Comparison of ENCODE assay signal across 16 cellular contexts in genomic region chr4:168643796-168644159, GRCh38.
"Had no signal": no experiment of that assay in that cellular context is flagged by ENCODE, and none has a peak within 500 bp of the region (broad histone marks: within the 10 kb centered on the region; RNA-seq: fewer than 3 reads in every experiment).

No MANE protein-coding gene starts in this region.

- H3K4me1 Mint-ChIP-seq: activated CD8-positive, alpha-beta memory T cell treated with anti-CD3 and anti-CD28 coated beads, Interleukin-2, amount 10 ng/mL, durations not matched to agents 7 days and 5 days had no signal

- H3K4me3 Mint-ChIP-seq: activated CD8-positive, alpha-beta memory T cell treated with anti-CD3 and anti-CD28 coated beads, Interleukin-2, amount 10 ng/mL, durations not matched to agents 7 days and 5 days; activated T-cell treated with anti-CD3 and anti-CD28 coated beads, Interleukin-2, amount 50 U/mL, for 24 hours; stimulated activated naive CD8-positive, alpha-beta T cell treated with anti-CD3 and anti-CD28 coated beads, Interleukin-15, Interleukin-2, amounts not matched to agents 100 ng/mL and 50 ng/mL, for 24 hours; T-helper 2 cell treated with Interferon-gamma antibody and Interleukin-4, amounts not matched to agents 5 μg/mL and 100 μg/mL, for 36 hours had no signal

- ATAC-seq: activated CD4-positive, CD25-positive, alpha-beta regulatory T cell treated with anti-CD3 and anti-CD28 coated beads, Interleukin-2, amount 50 U/mL, for 24 hours; activated CD8-positive, alpha-beta memory T cell treated with anti-CD3 and anti-CD28 coated beads, Interleukin-2, amount 10 ng/mL, durations not matched to agents 7 days and 5 days; left ventricle myocardium superior; sciatic nerve had no signal

- H3K4me3 ChIP-seq: colonic mucosa, prostate gland, testis had no signal

- H3K36me3 ChIP-seq: colonic mucosa, prostate gland had no signal

- H3K27ac Mint-ChIP-seq: activated CD8-positive, alpha-beta memory T cell treated with anti-CD3 and anti-CD28 coated beads, Interleukin-2, amount 10 ng/mL, durations not matched to agents 7 days and 5 days; activated T-cell treated with anti-CD3 and anti-CD28 coated beads, Interleukin-2, amount 50 U/mL, for 24 hours; stimulated activated naive CD8-positive, alpha-beta T cell treated with anti-CD3 and anti-CD28 coated beads, Interleukin-15, Interleukin-2, amounts not matched to agents 100 ng/mL and 50 ng/mL, for 24 hours; T-helper 2 cell treated with Interferon-gamma antibody and Interleukin-4, amounts not matched to agents 5 μg/mL and 100 μg/mL, for 36 hours had no signal

- H3K27ac ChIP-seq: colonic mucosa, prostate gland, testis had no signal

- H3K36me3 Mint-ChIP-seq: activated CD8-positive, alpha-beta memory T cell treated with anti-CD3 and anti-CD28 coated beads, Interleukin-2, amount 10 ng/mL, durations not matched to agents 7 days and 5 days had no signal

- H3K4me1 ChIP-seq: colonic mucosa, prostate gland, testis had no signal

- H3K9me3 Mint-ChIP-seq: activated T-cell treated with anti-CD3 and anti-CD28 coated beads, Interleukin-2, amount 50 U/mL, for 24 hours; stimulated activated naive CD8-positive, alpha-beta T cell treated with anti-CD3 and anti-CD28 coated beads, Interleukin-15, Interleukin-2, amounts not matched to agents 100 ng/mL and 50 ng/mL, for 24 hours; T-helper 2 cell treated with Interferon-gamma antibody and Interleukin-4, amounts not matched to agents 5 μg/mL and 100 μg/mL, for 36 hours had no signal

- H3K27me3 ChIP-seq: colonic mucosa, testis had no signal

- H3K9me3 ChIP-seq: colonic mucosa, prostate gland, testis had no signal

- DNase-seq: activated CD4-positive, alpha-beta T cell treated with anti-CD3 and anti-CD28 coated beads, Interleukin-2, amount 50 U/mL, for 48 hours; activated CD8-positive, alpha-beta memory T cell treated with anti-CD3 and anti-CD28 coated beads, Interleukin-2, amount 10 ng/mL, durations not matched to agents 7 days and 5 days; activated gamma-delta T cell; activated T-cell treated with anti-CD3 and anti-CD28 coated beads, Interleukin-2, amount 50 U/mL, for 24 hours; colonic mucosa; effector CD4-positive, alpha-beta T cell; kidney; left ventricle myocardium superior; stimulated activated CD4-positive, alpha-beta T cell treated with anti-CD3 and anti-CD28 coated beads, Interleukin-4, amount 100 ng/mL, for 24 hours; SW 1271; testis had no signal
